In genomic region chr17:48623583-48623982, GRCh38 we compare ENCODE assay signal across 16 cellular contexts. TPM values are rescaled to one million over a fixed set of nuclear protein-coding genes. Genes with fewer than 3 reads are reported as not detected.
"Had no signal": no experiment of that assay in that cellular context is flagged by ENCODE, and none has a peak within 500 bp of the region (broad histone marks: within the 10 kb centered on the region; RNA-seq: fewer than 3 reads in every experiment).

No MANE protein-coding gene starts in this region.

- H3K4me1 ChIP-seq: foreskin keratinocyte had no signal

- ATAC-seq: foreskin keratinocyte; lower lobe of right lung; stimulated activated memory B cell treated with anti-CD40 and anti-IgM and Interleukin-4, amounts not matched to agents 10 μg/mL and 1 μg/mL and 100 μg/mL, for 72 hours had no signal

- H3K9ac ChIP-seq: parathyroid adenoma had no signal

- H3K36me3 ChIP-seq: adrenal gland, lower lobe of right lung, neutrophil, uterus had no signal

- H3K27ac Mint-ChIP-seq: activated naive CD4-positive, alpha-beta T cell treated with anti-CD3 and anti-CD28 coated beads, Interleukin-2, amount 50 U/mL, for 24 hours; activated T-cell treated with anti-CD3 and anti-CD28 coated beads, Interleukin-2, amount 50 U/mL, for 24 hours; stimulated activated memory B cell treated with anti-CD40 and anti-IgM and Interleukin-4, amounts not matched to agents 10 μg/mL and 1 μg/mL and 100 μg/mL, for 72 hours had no signal

- H3K79me2 ChIP-seq: parathyroid adenoma had no signal

- H3K27ac ChIP-seq: adrenal gland, coronary artery, foreskin keratinocyte, lower lobe of right lung, neutrophil, parathyroid adenoma, uterus had no signal

- H2AFZ ChIP-seq: parathyroid adenoma had no signal

- H3K4me3 Mint-ChIP-seq: activated T-cell treated with anti-CD3 and anti-CD28 coated beads, Interleukin-2, amount 50 U/mL, for 24 hours; stimulated activated memory B cell treated with anti-CD40 and anti-IgM and Interleukin-4, amounts not matched to agents 10 μg/mL and 1 μg/mL and 100 μg/mL, for 72 hours had no signal

- DNase-seq: activated CD4-positive, alpha-beta T cell treated with anti-CD3 and anti-CD28 coated beads for 1 hour; activated CD4-positive, alpha-beta T cell treated with anti-CD3 and anti-CD28 coated beads, Interleukin-2, amount 50 U/mL, for 4 hours; activated T-cell treated with anti-CD3 and anti-CD28 coated beads, Interleukin-2, amount 50 U/mL, for 24 hours; adrenal gland; central memory CD4-positive, alpha-beta T cell; effector CD4-positive, alpha-beta T cell; foreskin keratinocyte; lower lobe of right lung; stimulated activated CD4-positive, alpha-beta T cell treated with anti-CD3 and anti-CD28 coated beads, Interleukin-2, amount 100 ng/mL, for 48 hours; T-helper 9 cell; uterus had no signal

- H3K9me3 ChIP-seq: adrenal gland, lower lobe of right lung, neutrophil, uterus had no signal

- H3K36me3 Mint-ChIP-seq: stimulated activated memory B cell treated with anti-CD40 and anti-IgM and Interleukin-4, amounts not matched to agents 10 μg/mL and 1 μg/mL and 100 μg/mL, for 72 hours had no signal

- H3K4me3 ChIP-seq: adrenal gland, coronary artery, lower lobe of right lung, uterus had no signal

- H3K9me3 Mint-ChIP-seq: activated naive CD4-positive, alpha-beta T cell treated with anti-CD3 and anti-CD28 coated beads, Interleukin-2, amount 50 U/mL, for 24 hours; activated T-cell treated with anti-CD3 and anti-CD28 coated beads, Interleukin-2, amount 50 U/mL, for 24 hours; stimulated activated memory B cell treated with anti-CD40 and anti-IgM and Interleukin-4, amounts not matched to agents 10 μg/mL and 1 μg/mL and 100 μg/mL, for 72 hours had no signal

RNA-seq across cellular contexts. Expression of gene HOXB9, which starts 2.6 kb away (rescaled TPM):
- total RNA-seq: foreskin keratinocyte, lower lobe of right lung had no signal
- polyA plus RNA-seq: foreskin keratinocyte had no signal

RNA-seq across cellular contexts. Expression of gene HOXB8, which starts 8.5 kb away (rescaled TPM):
- total RNA-seq: foreskin keratinocyte had no signal
- polyA plus RNA-seq: foreskin keratinocyte had no signal

RNA-seq across cellular contexts. Expression of gene HOXB6, which starts 18.8 kb away (rescaled TPM):
- total RNA-seq: foreskin keratinocyte had no signal
- polyA plus RNA-seq: foreskin keratinocyte had no signal

RNA-seq across cellular contexts. Expression of gene HOXB5, which starts 30.0 kb away (rescaled TPM):
- total RNA-seq: foreskin keratinocyte had no signal
- polyA plus RNA-seq: foreskin keratinocyte had no signal
